In genomic region chr14:88856786-88857366, GRCh38 we compare ENCODE assay signal across 29 cellular contexts. TPM values are rescaled to one million over a fixed set of nuclear protein-coding genes. Genes with fewer than 3 reads are reported as not detected.
DNase-seq lines count a peak whose midpoint lies in the region; ATAC-seq lines count a peak whose summit lies in the region.
"Had no signal": no experiment of that assay in that cellular context is flagged by ENCODE, and none has a peak within 500 bp of the region (broad histone marks: within the 10 kb centered on the region; RNA-seq: fewer than 3 reads in every experiment).

No MANE protein-coding gene starts in this region.

- peaks cover 11% of the 10 kb centered on the region for H3F3A ChIP-seq in GM23248 (ENCODE audit: insufficient read depth)

- H3K36me3 ChIP-seq in GM23248 (ENCODE audit: low read depth) (peaks cover 35% of the 10 kb centered on the region), mesenchymal stem cell (ENCODE audit: control insufficient read depth in 1 of 2, insufficient read depth in 2 of 2, low read depth in 1 of 2, low read length in 2 of 2) (peaks cover 3 to 86% of the 10 kb centered on the region in 2 experiments)

- H3K27ac ChIP-seq in GM23248 (peak overlapping the region; percentile 9; the same call in 1 of the 2 replicates), mesenchymal stem cell (ENCODE audit: low read length, poor library complexity, severe bottlenecking) (no peak overlapping the region)
- H3K27ac ChIP-seq: BLaER1 treated with 17β-estradiol and CSF1 and Interleukin-3, amounts not matched to agents 10 nM and 100 nM; epithelial cell of prostate; neural progenitor cell; spleen had no signal

- no peaks in the 10 kb centered on the region for H4K20me1 ChIP-seq in GM23248 (ENCODE audit: insufficient read depth)
- H4K20me1 ChIP-seq: BLaER1 treated with 17β-estradiol and CSF1 and Interleukin-3, amounts not matched to agents 10 nM and 100 nM had no signal

- no peak overlapping the region for H4K91ac ChIP-seq in mesenchymal stem cell (ENCODE audit: low read length)

- H3K27me3 Mint-ChIP-seq in T-helper 2 cell treated with Interferon-gamma antibody and Interleukin-4, amounts not matched to agents 5 μg/mL and 100 μg/mL, for 36 hours (ENCODE audit: low read depth) = no peaks in the 10 kb centered on the region
- H3K27me3 Mint-ChIP-seq: activated naive CD8-positive, alpha-beta T cell treated with anti-CD3 and anti-CD28 coated beads, Interleukin-2, amount 10 ng/mL, durations not matched to agents 7 days and 5 days had no signal

- WGBS in GM23248 (ENCODE audit: low coverage in 1 of 2, low lambda C conversion rate in 2 of 2, missing lambda C conversion rate in 2 of 2), 2 experiments = 64 to 75% methylated on average over 1 of the region's 1 CpG
- WGBS in mesenchymal stem cell = 50% methylated on average over 1 of the region's 1 CpG

- H3K9ac ChIP-seq in GM23248 (no peak overlapping the region), mesenchymal stem cell (ENCODE audit: low read length) (no peak overlapping the region)
- H3K9ac ChIP-seq: BLaER1 treated with 17β-estradiol and CSF1 and Interleukin-3, amounts not matched to agents 10 nM and 100 nM; neural progenitor cell; SK-N-SH had no signal

- no peak overlapping the region for H4K8ac ChIP-seq in mesenchymal stem cell (ENCODE audit: low read length)

- no peak for ATAC-seq in GM18867 (IDR thresholded peaks at IDR 0.05; ENCODE audit: unreplicated experiment)
- ATAC-seq: left colon; right cardiac atrium; stimulated activated effector memory CD8-positive, alpha-beta T cell treated with anti-CD3 and anti-CD28 coated beads, Interleukin-12 subunit alpha, Interleukin-12 subunit beta, amount 100 ng/mL, for 72 hours had no signal

- H3K4me3 ChIP-seq in GM23248 = no peak overlapping the region
- no peak overlapping the region for H3K4me3 ChIP-seq in mesenchymal stem cell (ENCODE audit: insufficient read depth in 1 of 2, low read depth in 1 of 2, low read length in 2 of 2)
- H3K4me3 ChIP-seq: BLaER1 treated with 17β-estradiol and CSF1 and Interleukin-3, amounts not matched to agents 10 nM and 100 nM; neural progenitor cell; spleen had no signal

- H2AK5ac ChIP-seq in mesenchymal stem cell (ENCODE audit: low read length, severe bottlenecking) = no peak overlapping the region

- H2AFZ ChIP-seq in GM23248 (no peak overlapping the region), mesenchymal stem cell (ENCODE audit: low read depth, low read length) (no peak overlapping the region)
- H2AFZ ChIP-seq: neural progenitor cell had no signal

- no peak overlapping the region for H2BK12ac ChIP-seq in mesenchymal stem cell (ENCODE audit: low read length in 2 of 2)

- H3K4me1 ChIP-seq in GM23248 (ENCODE audit: insufficient read depth) = peaks cover 14% of the 10 kb centered on the region; the same call in 1 of the 2 replicates
- H3K4me1 ChIP-seq in mesenchymal stem cell (ENCODE audit: control insufficient read depth, insufficient read depth, low read depth, low read length) = no peaks in the 10 kb centered on the region
- H3K4me1 ChIP-seq: BLaER1 treated with 17β-estradiol and CSF1 and Interleukin-3, amounts not matched to agents 10 nM and 100 nM; spleen had no signal

- no peak overlapping the region for H3K18ac ChIP-seq in mesenchymal stem cell (ENCODE audit: low read depth in 1 of 2, low read length in 2 of 2)

- no peak overlapping the region for H2BK120ac ChIP-seq in mesenchymal stem cell (ENCODE audit: low read depth, low read length)

- DNase-seq in GM23248 (no peak), NCI-H524 (lab: John Stamatoyannopoulos, UW) (peak; percentile 75 to 77), brain pericyte (ENCODE audit: low read depth, low spot score) (peak; percentile 25), mesenchymal stem cell (peak; percentile 20)
- DNase-seq in stimulated activated CD4-positive, alpha-beta T cell treated with anti-CD3 and anti-CD28 coated beads, Interleukin-12 subunit alpha, Interleukin-12 subunit beta, amount 100 ng/mL, for 4 hours = no peak
- DNase-seq in T-helper 2 cell treated with Interferon-gamma antibody and Interleukin-4, amounts not matched to agents 5 μg/mL and 100 μg/mL, for 36 hours (ENCODE audit: low spot score) = no peak
- DNase-seq: activated CD4-positive, alpha-beta T cell treated with anti-CD3 and anti-CD28 coated beads for 48 hours; activated CD8-positive, alpha-beta memory T cell treated with anti-CD3 and anti-CD28 coated beads for 24 hours; activated effector memory CD4-positive, alpha-beta T cell treated with anti-CD3 and anti-CD28 coated beads, Interleukin-2, amount 50 U/mL, for 16 hours; activated naive CD8-positive, alpha-beta T cell treated with anti-CD3 and anti-CD28 coated beads, Interleukin-2, amount 10 ng/mL, durations not matched to agents 7 days and 5 days; effector CD8-positive, alpha-beta T cell; left colon; mammary epithelial cell; NCI-H1105; NCI-H187 treated with DMSO at 0.1 percent for 48 hours; NCI-H774; OCI-M1; posterior cingulate gyrus; right cardiac atrium; SK-N-SH; spleen; stimulated activated CD4-positive, alpha-beta T cell treated with anti-CD3 and anti-CD28 coated beads, Interleukin-4, amount 100 ng/mL, for 24 hours; trophoblast cell had no signal

- H3K9me3 ChIP-seq in GM23248 (ENCODE audit: low read depth) (no peaks in the 10 kb centered on the region), mesenchymal stem cell (ENCODE audit: control insufficient read depth, low read length) (peaks cover 7% of the 10 kb centered on the region)
- H3K9me3 ChIP-seq: SK-N-SH had no signal

- in situ Hi-C loops in GM23248 (cut with MboI) = no loop called here

- no peaks in the 10 kb centered on the region for H3K36me3 Mint-ChIP-seq in T-helper 2 cell treated with Interferon-gamma antibody and Interleukin-4, amounts not matched to agents 5 μg/mL and 100 μg/mL, for 36 hours (ENCODE audit: low read depth)
- H3K36me3 Mint-ChIP-seq: stimulated activated effector memory CD8-positive, alpha-beta T cell treated with anti-CD3 and anti-CD28 coated beads, Interleukin-12 subunit alpha, Interleukin-12 subunit beta, amount 100 ng/mL, for 72 hours had no signal

- H3K27ac Mint-ChIP-seq in T-helper 2 cell treated with Interferon-gamma antibody and Interleukin-4, amounts not matched to agents 5 μg/mL and 100 μg/mL, for 36 hours = no peak overlapping the region
- H3K27ac Mint-ChIP-seq: activated naive CD8-positive, alpha-beta T cell treated with anti-CD3 and anti-CD28 coated beads, Interleukin-2, amount 10 ng/mL, durations not matched to agents 7 days and 5 days; neural progenitor cell; stimulated activated effector memory CD8-positive, alpha-beta T cell treated with anti-CD3 and anti-CD28 coated beads, Interleukin-12 subunit alpha, Interleukin-12 subunit beta, amount 100 ng/mL, for 72 hours; T-helper 1 cell treated with Interleukin-12 subunit alpha and Interleukin-12 subunit beta and Interleukin-4 antibody, amounts not matched to agents 30 μg/mL and 1 μg/mL, for 36 hours had no signal

- no peak overlapping the region for H3K4ac ChIP-seq in mesenchymal stem cell (ENCODE audit: low read depth in 1 of 2, low read length in 2 of 2)

- H3K9me2 ChIP-seq in GM23248 (ENCODE audit: insufficient read depth) = no peaks in the 10 kb centered on the region
- H3K9me2 ChIP-seq: SK-N-SH had no signal

- no peaks in the 10 kb centered on the region for H3K27me3 ChIP-seq in GM23248 (replicated peaks; ENCODE audit: insufficient read depth)
- H3K27me3 ChIP-seq in mesenchymal stem cell (ENCODE audit: control insufficient read depth in 1 of 2, insufficient read depth in 1 of 2, low read length in 2 of 2) = no peaks in the 10 kb centered on the region
- H3K27me3 ChIP-seq: BLaER1 treated with 17β-estradiol and CSF1 and Interleukin-3, amounts not matched to agents 10 nM and 100 nM; neural progenitor cell; spleen had no signal

- H3K4me1 Mint-ChIP-seq in T-helper 2 cell treated with Interferon-gamma antibody and Interleukin-4, amounts not matched to agents 5 μg/mL and 100 μg/mL, for 36 hours (ENCODE audit: low read depth) = no peaks in the 10 kb centered on the region
- H3K4me1 Mint-ChIP-seq: activated naive CD8-positive, alpha-beta T cell treated with anti-CD3 and anti-CD28 coated beads, Interleukin-2, amount 10 ng/mL, durations not matched to agents 7 days and 5 days; neural progenitor cell; stimulated activated effector memory CD8-positive, alpha-beta T cell treated with anti-CD3 and anti-CD28 coated beads, Interleukin-12 subunit alpha, Interleukin-12 subunit beta, amount 100 ng/mL, for 72 hours had no signal

- H3K23ac ChIP-seq in mesenchymal stem cell (ENCODE audit: low read length in 2 of 2) = no peak overlapping the region

- H3K4me2 ChIP-seq in GM23248 (ENCODE audit: unreplicated experiment) = no peak overlapping the region
- H3K4me2 ChIP-seq in mesenchymal stem cell (ENCODE audit: low read length, poor library complexity, severe bottlenecking) = no peak overlapping the region
- H3K4me2 ChIP-seq: BLaER1 treated with 17β-estradiol and CSF1 and Interleukin-3, amounts not matched to agents 10 nM and 100 nM; neural progenitor cell; SK-N-SH had no signal

- no peak overlapping the region for H2BK5ac ChIP-seq in mesenchymal stem cell (ENCODE audit: low read depth, low read length, poor library complexity, severe bottlenecking)

- no peaks in the 10 kb centered on the region for H3K79me1 ChIP-seq in mesenchymal stem cell (replicated peaks; ENCODE audit: low read length, poor library complexity, severe bottlenecking)

- H3K14ac ChIP-seq in mesenchymal stem cell (ENCODE audit: low read length in 2 of 2) = no peak overlapping the region

- no peak overlapping the region for H2BK15ac ChIP-seq in mesenchymal stem cell (ENCODE audit: low read depth, poor library complexity, severe bottlenecking)

- H3K9me3 Mint-ChIP-seq in T-helper 2 cell treated with Interferon-gamma antibody and Interleukin-4, amounts not matched to agents 5 μg/mL and 100 μg/mL, for 36 hours = peaks cover 4% of the 10 kb centered on the region
- H3K9me3 Mint-ChIP-seq: neural progenitor cell; T-helper 1 cell treated with Interleukin-12 subunit alpha and Interleukin-12 subunit beta and Interleukin-4 antibody, amounts not matched to agents 30 μg/mL and 1 μg/mL, for 36 hours had no signal

- H3K4me3 Mint-ChIP-seq in T-helper 2 cell treated with Interferon-gamma antibody and Interleukin-4, amounts not matched to agents 5 μg/mL and 100 μg/mL, for 36 hours = no peak overlapping the region
- H3K4me3 Mint-ChIP-seq: activated naive CD8-positive, alpha-beta T cell treated with anti-CD3 and anti-CD28 coated beads, Interleukin-2, amount 10 ng/mL, durations not matched to agents 7 days and 5 days; neural progenitor cell; stimulated activated effector memory CD8-positive, alpha-beta T cell treated with anti-CD3 and anti-CD28 coated beads, Interleukin-12 subunit alpha, Interleukin-12 subunit beta, amount 100 ng/mL, for 72 hours; T-helper 1 cell treated with Interleukin-12 subunit alpha and Interleukin-12 subunit beta and Interleukin-4 antibody, amounts not matched to agents 30 μg/mL and 1 μg/mL, for 36 hours had no signal

- H3K79me2 ChIP-seq in GM23248 (ENCODE audit: insufficient read depth) = no peaks in the 10 kb centered on the region

RNA-seq across cellular contexts. Expression of gene TTC8, which starts 32.4 kb away (rescaled TPM):
- total RNA-seq in GM23248 (2014; rRNA removed; shearing (Covaris generic)) = 47.7 and 49.4 TPM in 2 replicates
- polyA plus RNA-seq in GM23248 (2016; fragmentation: Nextera tagmentation; extraction: Ambion mirVana) = 37.7 and 38.3 TPM in 2 replicates
- 27.9 TPM for polyA plus RNA-seq in mesenchymal stem cell (2013, experiment 1 of 2)
- 29.4 TPM for polyA plus RNA-seq in mesenchymal stem cell (2013, experiment 2 of 2)

Comparison
In these comparisons a context has a peak if more than half of its experiments do, and no peak if none do; other contexts are left out.
1. DNase-seq: peak in NCI-H524 (2 of 2), brain pericyte (single experiment) and mesenchymal stem cell (single experiment); none in GM23248 (single experiment), stimulated activated CD4-positive, alpha-beta T cell treated with anti-CD3 and anti-CD28 coated beads, Interleukin-12 subunit alpha, Interleukin-12 subunit beta, amount 100 ng/mL, for 4 hours (single experiment) and T-helper 2 cell treated with Interferon-gamma antibody and Interleukin-4, amounts not matched to agents 5 μg/mL and 100 μg/mL, for 36 hours (single experiment).